ENCODE assay signal across 1 cellular context in the genomic region with DNA sequence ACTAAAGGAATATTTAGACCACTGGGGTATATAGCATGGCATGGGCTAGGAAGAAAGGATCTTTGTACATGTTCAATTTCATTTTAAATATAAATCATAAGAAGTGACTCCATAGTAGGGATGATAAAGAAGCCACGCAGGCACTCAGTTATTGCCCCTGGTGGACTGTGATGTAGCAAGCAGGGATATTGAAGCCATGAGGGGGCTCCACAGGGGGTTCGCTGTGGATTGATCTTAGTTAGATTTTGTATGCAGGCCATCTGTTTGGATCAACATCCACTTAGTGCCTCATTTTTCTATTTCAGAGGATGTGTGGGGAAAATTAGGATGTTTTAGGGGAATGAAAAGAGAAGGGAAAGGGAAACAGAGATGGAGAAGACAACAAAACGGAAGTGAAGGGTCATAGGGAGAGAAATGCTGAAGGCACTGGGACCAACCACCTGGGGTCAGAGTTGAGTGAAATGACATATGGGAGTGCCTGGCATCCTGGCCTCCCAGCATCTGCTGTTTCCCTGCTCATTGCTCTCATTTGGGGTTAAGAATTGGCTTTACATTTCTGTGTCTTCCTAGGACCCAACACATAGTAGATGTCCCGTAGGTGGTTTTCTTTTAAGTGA.
TF ChIP-seq lines count a peak whose summit lies in the region.

No MANE protein-coding gene starts in this region.

TF ChIP-seq in SK-N-SH, 30 proteins besides CTCF, POLR2A, EP300 and RAD21 (continued from another document):
- TF ChIP-seq, protein P1, sequence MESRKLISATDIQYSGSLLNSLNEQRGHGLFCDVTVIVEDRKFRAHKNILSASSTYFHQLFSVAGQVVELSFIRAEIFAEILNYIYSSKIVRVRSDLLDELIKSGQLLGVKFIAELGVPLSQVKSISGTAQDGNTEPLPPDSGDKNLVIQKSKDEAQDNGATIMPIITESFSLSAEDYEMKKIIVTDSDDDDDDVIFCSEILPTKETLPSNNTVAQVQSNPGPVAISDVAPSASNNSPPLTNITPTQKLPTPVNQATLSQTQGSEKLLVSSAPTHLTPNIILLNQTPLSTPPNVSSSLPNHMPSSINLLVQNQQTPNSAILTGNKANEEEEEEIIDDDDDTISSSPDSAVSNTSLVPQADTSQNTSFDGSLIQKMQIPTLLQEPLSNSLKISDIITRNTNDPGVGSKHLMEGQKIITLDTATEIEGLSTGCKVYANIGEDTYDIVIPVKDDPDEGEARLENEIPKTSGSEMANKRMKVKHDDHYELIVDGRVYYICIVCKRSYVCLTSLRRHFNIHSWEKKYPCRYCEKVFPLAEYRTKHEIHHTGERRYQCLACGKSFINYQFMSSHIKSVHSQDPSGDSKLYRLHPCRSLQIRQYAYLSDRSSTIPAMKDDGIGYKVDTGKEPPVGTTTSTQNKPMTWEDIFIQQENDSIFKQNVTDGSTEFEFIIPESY (IDR thresholded peaks at IDR 0.05; ENCODE audit: borderline replicate concordance, low read depth): no peak
- TF ChIP-seq, protein P2, sequence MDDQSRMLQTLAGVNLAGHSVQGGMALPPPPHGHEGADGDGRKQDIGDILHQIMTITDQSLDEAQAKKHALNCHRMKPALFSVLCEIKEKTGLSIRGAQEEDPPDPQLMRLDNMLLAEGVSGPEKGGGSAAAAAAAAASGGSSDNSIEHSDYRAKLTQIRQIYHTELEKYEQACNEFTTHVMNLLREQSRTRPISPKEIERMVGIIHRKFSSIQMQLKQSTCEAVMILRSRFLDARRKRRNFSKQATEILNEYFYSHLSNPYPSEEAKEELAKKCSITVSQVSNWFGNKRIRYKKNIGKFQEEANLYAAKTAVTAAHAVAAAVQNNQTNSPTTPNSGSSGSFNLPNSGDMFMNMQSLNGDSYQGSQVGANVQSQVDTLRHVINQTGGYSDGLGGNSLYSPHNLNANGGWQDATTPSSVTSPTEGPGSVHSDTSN (IDR thresholded peaks at IDR 0.05): no peak
- TF ChIP-seq RXRA (IDR thresholded peaks at IDR 0.05; ENCODE audit: borderline replicate concordance, low read depth) (no peak), ELF1 (IDR thresholded peaks at IDR 0.05) (no peak), RCOR1 (IDR thresholded peaks at IDR 0.05; ENCODE audit: low read length) (no peak), GATA2 (CRISPR knock-in tag; IDR thresholded peaks at IDR 0.05) (no peak), FOXJ3 (CRISPR knock-in tag; IDR thresholded peaks at IDR 0.05) (no peak), TAF1 (IDR thresholded peaks at IDR 0.05; ENCODE audit: borderline replicate concordance, low read depth, low read length) (no peak)
- TF ChIP-seq, protein P3, sequence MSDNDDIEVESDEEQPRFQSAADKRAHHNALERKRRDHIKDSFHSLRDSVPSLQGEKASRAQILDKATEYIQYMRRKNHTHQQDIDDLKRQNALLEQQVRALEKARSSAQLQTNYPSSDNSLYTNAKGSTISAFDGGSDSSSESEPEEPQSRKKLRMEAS (IDR thresholded peaks at IDR 0.05; ENCODE audit: low read depth): no peak
- TF ChIP-seq, protein P4, sequence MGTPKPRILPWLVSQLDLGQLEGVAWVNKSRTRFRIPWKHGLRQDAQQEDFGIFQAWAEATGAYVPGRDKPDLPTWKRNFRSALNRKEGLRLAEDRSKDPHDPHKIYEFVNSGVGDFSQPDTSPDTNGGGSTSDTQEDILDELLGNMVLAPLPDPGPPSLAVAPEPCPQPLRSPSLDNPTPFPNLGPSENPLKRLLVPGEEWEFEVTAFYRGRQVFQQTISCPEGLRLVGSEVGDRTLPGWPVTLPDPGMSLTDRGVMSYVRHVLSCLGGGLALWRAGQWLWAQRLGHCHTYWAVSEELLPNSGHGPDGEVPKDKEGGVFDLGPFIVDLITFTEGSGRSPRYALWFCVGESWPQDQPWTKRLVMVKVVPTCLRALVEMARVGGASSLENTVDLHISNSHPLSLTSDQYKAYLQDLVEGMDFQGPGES (IDR thresholded peaks at IDR 0.05; ENCODE audit: low read depth, low read length): no peak
